Comparison of ENCODE assay signal across 20 cellular contexts in the genomic region with DNA sequence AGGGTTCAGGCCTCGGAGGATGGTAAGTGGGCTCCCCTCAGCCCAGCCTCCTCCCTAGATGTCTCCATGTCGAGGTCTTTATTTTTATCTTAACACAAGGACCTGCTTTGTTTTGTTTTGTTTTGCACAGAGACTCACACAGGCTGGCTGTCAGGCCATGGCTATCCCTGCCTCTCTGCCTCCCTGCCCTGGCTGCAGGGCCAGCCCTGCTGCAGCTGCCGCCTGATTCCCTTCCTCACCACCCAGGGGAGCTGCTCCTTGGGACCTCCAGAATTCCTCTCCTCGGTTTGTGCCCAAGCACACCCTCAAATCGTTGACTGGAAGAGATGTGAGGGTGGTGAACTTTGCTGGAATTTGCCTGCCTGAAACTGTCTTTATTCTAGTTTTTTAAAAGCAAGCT. TPM values are rescaled to one million over a fixed set of nuclear protein-coding genes. Genes with fewer than 3 reads are reported as not detected.
DNase-seq lines count a peak whose midpoint lies in the region; ATAC-seq lines count a peak whose summit lies in the region.
"Had no signal": no experiment of that assay in that cellular context is flagged by ENCODE, and none has a peak within 500 bp of the region (broad histone marks: within the 10 kb centered on the region; RNA-seq: fewer than 3 reads in every experiment).

No MANE protein-coding gene starts in this region.

- H3K9me3 ChIP-seq in BLaER1 treated with 17β-estradiol and CSF1 and Interleukin-3, amounts not matched to agents 10 nM and 100 nM (replicated peaks in 1 of 11) = 0 out of 22 replicates have a peak, but pooled peaks cover 0 to 5% (median 0%) of the 10 kb centered on the region in 11 experiments
- no peaks in the 10 kb centered on the region for H3K9me3 ChIP-seq in trophoblast cell (ENCODE audit: insufficient read depth, low read depth, low read length)
- H3K9me3 ChIP-seq: colonic mucosa, vagina had no signal

- H3K18ac ChIP-seq in trophoblast cell (ENCODE audit: low read length) = peak overlapping the region; percentile 31

- H4K8ac ChIP-seq in trophoblast cell (ENCODE audit: low read depth, low read length) = peak overlapping the region; percentile 42

- H3K27ac ChIP-seq in BLaER1 treated with 17β-estradiol and CSF1 and Interleukin-3, amounts not matched to agents 10 nM and 100 nM = peak overlapping the region in 8 of 11 experiments; percentile 23 to 78 (median 60); a peak in 12 of 22 replicates
- H3K27ac ChIP-seq in caudate nucleus (ENCODE audit: low read depth, low read length) (peak overlapping the region; percentile 52), trophoblast cell (ENCODE audit: low read depth, low read length) (peak overlapping the region; percentile 87)
- H3K27ac ChIP-seq: brain microvascular endothelial cell, C4-2B, colonic mucosa, HL-60, vagina had no signal

- H4K12ac ChIP-seq in trophoblast cell (ENCODE audit: low read depth, low read length) = no peak overlapping the region

- no peaks in the 10 kb centered on the region for H4K20me1 ChIP-seq in BLaER1 treated with 17β-estradiol and CSF1 and Interleukin-3, amounts not matched to agents 10 nM and 100 nM

- ATAC-seq in GM21447 (IDR thresholded peaks at IDR 0.05; ENCODE audit: unreplicated experiment) = no peak
- ATAC-seq: naive thymus-derived CD4-positive, alpha-beta T cell had no signal

- H2AFZ ChIP-seq in trophoblast cell (ENCODE audit: insufficient read depth, low read length, poor library complexity) = no peak overlapping the region

- DNase-seq in caudate nucleus (lab: John Stamatoyannopoulos, UW) (peak in 3 of 61 donors; percentile 6 to 12 (median 11)), left kidney (ENCODE audit: low read depth, low spot score) (peak; percentile 61), trophoblast cell (no peak), NK-92 (lab: John Stamatoyannopoulos, UW; ENCODE audit: unreplicated experiment) (no peak), SKM-1 treated with dmso at 0.1 percent for 144 hours (lab: John Stamatoyannopoulos, UW; ENCODE audit: unreplicated experiment) (no peak)
- no peak for DNase-seq in stimulated activated naive CD4-positive, alpha-beta T cell treated with Interleukin-2 at 50 U/mL for 16 hours (lab: John Stamatoyannopoulos, UW)
- DNase-seq: activated gamma-delta T cell; brain microvascular endothelial cell; mammary epithelial cell; naive thymus-derived CD4-positive, alpha-beta T cell; NCI-H1417; NCI-H526; SHP77 treated with DMSO at 0.1 percent for 48 hours; stimulated activated CD4-positive, alpha-beta T cell treated with anti-CD3 and anti-CD28 coated beads, Interleukin-4, amount 100 ng/mL, for 24 hours had no signal

- H3K36me3 ChIP-seq in BLaER1 treated with 17β-estradiol and CSF1 and Interleukin-3, amounts not matched to agents 10 nM and 100 nM = no peaks in the 10 kb centered on the region
- H3K36me3 ChIP-seq in trophoblast cell (ENCODE audit: control insufficient read depth in 1 of 2, insufficient read depth in 2 of 2, low read length in 2 of 2) = no peaks in the 10 kb centered on the region
- H3K36me3 ChIP-seq: brain microvascular endothelial cell, colonic mucosa, vagina had no signal

- no peaks in the 10 kb centered on the region for H3K27me3 ChIP-seq in BLaER1 treated with 17β-estradiol and CSF1 and Interleukin-3, amounts not matched to agents 10 nM and 100 nM
- H3K27me3 ChIP-seq in trophoblast cell (ENCODE audit: insufficient read depth, low read length) = no peaks in the 10 kb centered on the region
- H3K27me3 ChIP-seq: brain microvascular endothelial cell, colonic mucosa, vagina had no signal

- peak overlapping the region; percentile 10 for H2BK5ac ChIP-seq in trophoblast cell (ENCODE audit: low read depth, low read length, poor library complexity)

- H3K4me1 ChIP-seq in BLaER1 treated with 17β-estradiol and CSF1 and Interleukin-3, amounts not matched to agents 10 nM and 100 nM = peaks cover 5 to 31% (median 21%) of the 10 kb centered on the region in 10 experiments; a peak in 17 of 20 replicates
- peaks cover 16 to 31% of the 10 kb centered on the region in 2 experiments for H3K4me1 ChIP-seq in trophoblast cell (ENCODE audit: control insufficient read depth in 1 of 2, insufficient read depth in 2 of 2, low read length in 2 of 2)
- H3K4me1 ChIP-seq: colonic mucosa had no signal

- H3K79me1 ChIP-seq in trophoblast cell (ENCODE audit: low read length) = peaks cover 20% of the 10 kb centered on the region

- peak overlapping the region; percentile 5 for H2BK12ac ChIP-seq in trophoblast cell (ENCODE audit: low read length)

- H2BK120ac ChIP-seq in trophoblast cell (ENCODE audit: insufficient read depth, low read length, poor library complexity) = peak overlapping the region; percentile 54

- H3K14ac ChIP-seq in trophoblast cell (ENCODE audit: low read length) = peak overlapping the region; percentile 31

- H3K4ac ChIP-seq in trophoblast cell (ENCODE audit: low read depth, low read length) = no peak overlapping the region

- no peak overlapping the region for H3K23ac ChIP-seq in trophoblast cell (ENCODE audit: low read length)

- H4K91ac ChIP-seq in trophoblast cell (ENCODE audit: low read depth, low read length) = peak overlapping the region; percentile 40

- H3K9ac ChIP-seq in BLaER1 treated with 17β-estradiol and CSF1 and Interleukin-3, amounts not matched to agents 10 nM and 100 nM = peak overlapping the region in 8 of 11 experiments; percentile 16 to 64 (median 32); a peak in 11 of 22 replicates
- H3K9ac ChIP-seq in trophoblast cell (ENCODE audit: low read length) = no peak overlapping the region

- no peak overlapping the region for H2AK5ac ChIP-seq in trophoblast cell (ENCODE audit: low read length)

- H3K4me2 ChIP-seq in BLaER1 treated with 17β-estradiol and CSF1 and Interleukin-3, amounts not matched to agents 10 nM and 100 nM = peak overlapping the region in 10 of 11 experiments; percentile 31 to 62 (median 56); a peak in 18 of 22 replicates
- peak overlapping the region; percentile 30 for H3K4me2 ChIP-seq in trophoblast cell (ENCODE audit: low read length)

- H3K79me2 ChIP-seq in trophoblast cell (ENCODE audit: control insufficient read depth, insufficient read depth, low read length, poor library complexity) = peaks cover 3% of the 10 kb centered on the region

- WGBS in trophoblast cell (ENCODE audit: extremely low coverage, insufficient coverage, insufficient read length) = no CpG with 5 or more reads among the region's 5 CpGs

- H3K4me3 ChIP-seq in BLaER1 treated with 17β-estradiol and CSF1 and Interleukin-3, amounts not matched to agents 10 nM and 100 nM = no peak overlapping the region
- no peak overlapping the region for H3K4me3 ChIP-seq in trophoblast cell (ENCODE audit: low read depth, low read length)
- H3K4me3 ChIP-seq: colonic mucosa, vagina had no signal

RNA-seq across cellular contexts. Expression of gene WNT9A, which starts 37.2 kb away (rescaled TPM):
- polyA plus RNA-seq in trophoblast cell (2013) = 5.1 and 5.7 TPM in 2 replicates
- polyA plus RNA-seq: naive thymus-derived CD4-positive, alpha-beta T cell had no signal
